1 cellular context compared by ENCODE assay signal in genomic region chr11:102622258-102622657, GRCh38.
TF ChIP-seq lines count a peak whose summit lies in the region.

No MANE protein-coding gene starts in this region.

TF ChIP-seq in HepG2, 621 proteins besides CTCF, POLR2A, EP300 and RAD21 (continued from another document):
- TF ChIP-seq, protein P1, sequence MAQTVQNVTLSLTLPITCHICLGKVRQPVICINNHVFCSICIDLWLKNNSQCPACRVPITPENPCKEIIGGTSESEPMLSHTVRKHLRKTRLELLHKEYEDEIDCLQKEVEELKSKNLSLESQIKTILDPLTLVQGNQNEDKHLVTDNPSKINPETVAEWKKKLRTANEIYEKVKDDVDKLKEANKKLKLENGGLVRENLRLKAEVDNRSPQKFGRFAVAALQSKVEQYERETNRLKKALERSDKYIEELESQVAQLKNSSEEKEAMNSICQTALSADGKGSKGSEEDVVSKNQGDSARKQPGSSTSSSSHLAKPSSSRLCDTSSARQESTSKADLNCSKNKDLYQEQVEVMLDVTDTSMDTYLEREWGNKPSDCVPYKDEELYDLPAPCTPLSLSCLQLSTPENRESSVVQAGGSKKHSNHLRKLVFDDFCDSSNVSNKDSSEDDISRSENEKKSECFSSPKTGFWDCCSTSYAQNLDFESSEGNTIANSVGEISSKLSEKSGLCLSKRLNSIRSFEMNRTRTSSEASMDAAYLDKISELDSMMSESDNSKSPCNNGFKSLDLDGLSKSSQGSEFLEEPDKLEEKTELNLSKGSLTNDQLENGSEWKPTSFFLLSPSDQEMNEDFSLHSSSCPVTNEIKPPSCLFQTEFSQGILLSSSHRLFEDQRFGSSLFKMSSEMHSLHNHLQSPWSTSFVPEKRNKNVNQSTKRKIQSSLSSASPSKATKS (CRISPR knock-in tag; IDR thresholded peaks at IDR 0.05), result no peak
- TF ChIP-seq MAFG (CRISPR knock-in tag; IDR thresholded peaks at IDR 0.05), result no peak
- TF ChIP-seq ZNF121 (CRISPR knock-in tag; IDR thresholded peaks at IDR 0.05), result no peak
- TF ChIP-seq ZNF816 (CRISPR knock-in tag; IDR thresholded peaks at IDR 0.05; ENCODE audit: borderline replicate concordance), result no peak
- TF ChIP-seq RELA (CRISPR knock-in tag; IDR thresholded peaks at IDR 0.05), result no peak
- no peak for TF ChIP-seq CENPT (CRISPR knock-in tag; IDR thresholded peaks at IDR 0.05; ENCODE audit: low read depth)
- TF ChIP-seq ZFYVE20 (CRISPR knock-in tag; IDR thresholded peaks at IDR 0.05; ENCODE audit: borderline replicate concordance, low read depth), result no peak
- TF ChIP-seq ZNF589 (CRISPR knock-in tag; conservative IDR thresholded peaks at IDR 0.05), result no peak
- TF ChIP-seq U2AF2 (IDR thresholded peaks at IDR 0.05; ENCODE audit: low read depth, low read length), result no peak
- no peak for TF ChIP-seq CREB1 (IDR thresholded peaks at IDR 0.05)
- TF ChIP-seq CREB1 (CRISPR knock-in tag; IDR thresholded peaks at IDR 0.05), result no peak
- no peak for TF ChIP-seq HES4 (CRISPR knock-in tag; IDR thresholded peaks at IDR 0.05; ENCODE audit: borderline replicate concordance)
- peak; percentile 69 for TF ChIP-seq ELF1 (CRISPR knock-in tag; IDR thresholded peaks at IDR 0.05)
- no peak for TF ChIP-seq ZNF510 (CRISPR knock-in tag; IDR thresholded peaks at IDR 0.05; ENCODE audit: low read depth)
- no peak for TF ChIP-seq ZNF329 (CRISPR knock-in tag; IDR thresholded peaks at IDR 0.05; ENCODE audit: low read depth)
- no peak for TF ChIP-seq MTA1 (CRISPR knock-in tag; IDR thresholded peaks at IDR 0.05; ENCODE audit: borderline replicate concordance)
- TF ChIP-seq, protein P2, sequence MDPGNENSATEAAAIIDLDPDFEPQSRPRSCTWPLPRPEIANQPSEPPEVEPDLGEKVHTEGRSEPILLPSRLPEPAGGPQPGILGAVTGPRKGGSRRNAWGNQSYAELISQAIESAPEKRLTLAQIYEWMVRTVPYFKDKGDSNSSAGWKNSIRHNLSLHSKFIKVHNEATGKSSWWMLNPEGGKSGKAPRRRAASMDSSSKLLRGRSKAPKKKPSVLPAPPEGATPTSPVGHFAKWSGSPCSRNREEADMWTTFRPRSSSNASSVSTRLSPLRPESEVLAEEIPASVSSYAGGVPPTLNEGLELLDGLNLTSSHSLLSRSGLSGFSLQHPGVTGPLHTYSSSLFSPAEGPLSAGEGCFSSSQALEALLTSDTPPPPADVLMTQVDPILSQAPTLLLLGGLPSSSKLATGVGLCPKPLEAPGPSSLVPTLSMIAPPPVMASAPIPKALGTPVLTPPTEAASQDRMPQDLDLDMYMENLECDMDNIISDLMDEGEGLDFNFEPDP (CRISPR knock-in tag; conservative IDR thresholded peaks at IDR 0.05), result no peak
- TF ChIP-seq NFKBIZ (CRISPR knock-in tag; IDR thresholded peaks at IDR 0.05), result no peak
- TF ChIP-seq, protein P3, sequence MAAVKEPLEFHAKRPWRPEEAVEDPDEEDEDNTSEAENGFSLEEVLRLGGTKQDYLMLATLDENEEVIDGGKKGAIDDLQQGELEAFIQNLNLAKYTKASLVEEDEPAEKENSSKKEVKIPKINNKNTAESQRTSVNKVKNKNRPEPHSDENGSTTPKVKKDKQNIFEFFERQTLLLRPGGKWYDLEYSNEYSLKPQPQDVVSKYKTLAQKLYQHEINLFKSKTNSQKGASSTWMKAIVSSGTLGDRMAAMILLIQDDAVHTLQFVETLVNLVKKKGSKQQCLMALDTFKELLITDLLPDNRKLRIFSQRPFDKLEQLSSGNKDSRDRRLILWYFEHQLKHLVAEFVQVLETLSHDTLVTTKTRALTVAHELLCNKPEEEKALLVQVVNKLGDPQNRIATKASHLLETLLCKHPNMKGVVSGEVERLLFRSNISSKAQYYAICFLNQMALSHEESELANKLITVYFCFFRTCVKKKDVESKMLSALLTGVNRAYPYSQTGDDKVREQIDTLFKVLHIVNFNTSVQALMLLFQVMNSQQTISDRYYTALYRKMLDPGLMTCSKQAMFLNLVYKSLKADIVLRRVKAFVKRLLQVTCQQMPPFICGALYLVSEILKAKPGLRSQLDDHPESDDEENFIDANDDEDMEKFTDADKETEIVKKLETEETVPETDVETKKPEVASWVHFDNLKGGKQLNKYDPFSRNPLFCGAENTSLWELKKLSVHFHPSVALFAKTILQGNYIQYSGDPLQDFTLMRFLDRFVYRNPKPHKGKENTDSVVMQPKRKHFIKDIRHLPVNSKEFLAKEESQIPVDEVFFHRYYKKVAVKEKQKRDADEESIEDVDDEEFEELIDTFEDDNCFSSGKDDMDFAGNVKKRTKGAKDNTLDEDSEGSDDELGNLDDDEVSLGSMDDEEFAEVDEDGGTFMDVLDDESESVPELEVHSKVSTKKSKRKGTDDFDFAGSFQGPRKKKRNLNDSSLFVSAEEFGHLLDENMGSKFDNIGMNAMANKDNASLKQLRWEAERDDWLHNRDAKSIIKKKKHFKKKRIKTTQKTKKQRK (IDR thresholded peaks at IDR 0.05; ENCODE audit: low read length), result no peak
- TF ChIP-seq YEATS2 (CRISPR knock-in tag; IDR thresholded peaks at IDR 0.05; ENCODE audit: borderline replicate concordance), result peak; percentile 44; the same call in 1 of the 2 replicates
- TF ChIP-seq ZNF317 (CRISPR knock-in tag; IDR thresholded peaks at IDR 0.05), result 0 out of 2 replicates have a peak, but pooled peaks have one; percentile 38
- TF ChIP-seq FOSL1 (CRISPR knock-in tag; IDR thresholded peaks at IDR 0.05; ENCODE audit: borderline replicate concordance), result no peak
